In genomic region chr22:40634119-40634903, GRCh38 we compare ENCODE assay signal across 1 cellular context.
TF ChIP-seq lines count a peak whose summit lies in the region.

No MANE protein-coding gene starts in this region.

TF ChIP-seq in endothelial cell of umbilical vein, 7 proteins besides CTCF, POLR2A, EP300 and RAD21 (continued from another document):
- no peak for TF ChIP-seq MAX (IDR thresholded peaks at IDR 0.05; ENCODE audit: insufficient read depth, insufficient read length)
